ENCODE assay signal across 22 cellular contexts in genomic region chr2:164808776-164809175, GRCh38. TPM values are rescaled to one million over a fixed set of nuclear protein-coding genes. Genes with fewer than 3 reads are reported as not detected.
DNase-seq lines count a peak whose midpoint lies in the region; ATAC-seq and TF ChIP-seq lines count a peak whose summit lies in the region.
"Had no signal": no experiment of that assay in that cellular context is flagged by ENCODE, and none has a peak within 500 bp of the region (broad histone marks: within the 10 kb centered on the region; RNA-seq: fewer than 3 reads in every experiment).

No MANE protein-coding gene starts in this region.

- H3K27ac Mint-ChIP-seq in activated naive CD8-positive, alpha-beta T cell treated with anti-CD3 and anti-CD28 coated beads, Interleukin-2, amount 50 U/mL, for 24 hours = no peak overlapping the region
- H3K27ac Mint-ChIP-seq in activated T-cell treated with anti-CD3 and anti-CD28 coated beads, Interleukin-2, amount 50 U/mL, for 72 hours = no peak overlapping the region
- H3K27ac Mint-ChIP-seq: activated T-helper 17 cell treated with anti-CD3 and anti-CD28 coated beads, Interleukin-2, amount 50 U/mL, for 72 hours; endodermal cell; neural progenitor cell had no signal

- H3K27ac ChIP-seq in SJCRH30 (peak overlapping the region; percentile 16), coronary artery (peak overlapping the region; percentile 4 to 39), tibial artery (peak overlapping the region; percentile 48 to 61)
- H3K27ac ChIP-seq: neural progenitor cell, RWPE1, testis had no signal

- no peaks in the 10 kb centered on the region for H3K4me1 Mint-ChIP-seq in activated naive CD8-positive, alpha-beta T cell treated with anti-CD3 and anti-CD28 coated beads, Interleukin-2, amount 50 U/mL, for 24 hours
- no peaks in the 10 kb centered on the region for H3K4me1 Mint-ChIP-seq in activated T-cell treated with anti-CD3 and anti-CD28 coated beads, Interleukin-2, amount 50 U/mL, for 72 hours (ENCODE audit: low read depth)
- H3K4me1 Mint-ChIP-seq: activated T-helper 17 cell treated with anti-CD3 and anti-CD28 coated beads, Interleukin-2, amount 50 U/mL, for 72 hours; neural progenitor cell had no signal

- H3K4me1 ChIP-seq in SJCRH30 (peaks cover 15% of the 10 kb centered on the region), tibial artery (peaks cover 0 to 75% (median 19%) of the 10 kb centered on the region in 4 donors)
- H3K4me1 ChIP-seq: BE2C, neural progenitor cell, testis had no signal

- TF ChIP-seq CTCF in coronary artery (IDR thresholded peaks at IDR 0.05) = no peak
- TF ChIP-seq CTCF in tibial artery (IDR thresholded peaks at IDR 0.05) = no peak

- no peaks in the 10 kb centered on the region for H3K9me3 ChIP-seq in SJCRH30 (replicated peaks)
- H3K9me3 ChIP-seq in tibial artery = no peaks in the 10 kb centered on the region
- H3K9me3 ChIP-seq: BE2C, gastroesophageal sphincter, testis had no signal

- H3K27me3 ChIP-seq in SJCRH30 (no peaks in the 10 kb centered on the region), tibial artery (no peaks in the 10 kb centered on the region)
- H3K27me3 ChIP-seq: BE2C, gastroesophageal sphincter, neural progenitor cell, testis had no signal

- H3K36me3 Mint-ChIP-seq in activated naive CD8-positive, alpha-beta T cell treated with anti-CD3 and anti-CD28 coated beads, Interleukin-2, amount 50 U/mL, for 24 hours (ENCODE audit: low read depth) = no peaks in the 10 kb centered on the region
- no peaks in the 10 kb centered on the region for H3K36me3 Mint-ChIP-seq in activated T-cell treated with anti-CD3 and anti-CD28 coated beads, Interleukin-2, amount 50 U/mL, for 72 hours (ENCODE audit: insufficient read depth in 2 of 2)
- H3K36me3 Mint-ChIP-seq: mesothelial cell of epicardium, neural progenitor cell had no signal

- intact Hi-C loops in tibial artery (cut with DNase I; ENCODE audit: low total_unique reads) = no loop called here

- H3K4me3 Mint-ChIP-seq in activated naive CD8-positive, alpha-beta T cell treated with anti-CD3 and anti-CD28 coated beads, Interleukin-2, amount 50 U/mL, for 24 hours = no peak overlapping the region
- no peak overlapping the region for H3K4me3 Mint-ChIP-seq in activated T-cell treated with anti-CD3 and anti-CD28 coated beads, Interleukin-2, amount 50 U/mL, for 72 hours
- H3K4me3 Mint-ChIP-seq: activated T-helper 17 cell treated with anti-CD3 and anti-CD28 coated beads, Interleukin-2, amount 50 U/mL, for 72 hours; endodermal cell; mesothelial cell of epicardium; neural progenitor cell had no signal

- no peaks in the 10 kb centered on the region for H3K27me3 Mint-ChIP-seq in activated naive CD8-positive, alpha-beta T cell treated with anti-CD3 and anti-CD28 coated beads, Interleukin-2, amount 50 U/mL, for 24 hours
- no peaks in the 10 kb centered on the region for H3K27me3 Mint-ChIP-seq in activated T-cell treated with anti-CD3 and anti-CD28 coated beads, Interleukin-2, amount 50 U/mL, for 72 hours (ENCODE audit: low read depth)
- H3K27me3 Mint-ChIP-seq: activated T-helper 17 cell treated with anti-CD3 and anti-CD28 coated beads, Interleukin-2, amount 50 U/mL, for 72 hours had no signal

- H3K36me3 ChIP-seq in SJCRH30 (no peaks in the 10 kb centered on the region), tibial artery (no peaks in the 10 kb centered on the region)
- H3K36me3 ChIP-seq: BE2C, gastroesophageal sphincter, neural progenitor cell had no signal

- H3K4me3 ChIP-seq in SJCRH30 = no peak overlapping the region
- H3K4me3 ChIP-seq in coronary artery = no peak overlapping the region
- no peak overlapping the region for H3K4me3 ChIP-seq in tibial artery
- H3K4me3 ChIP-seq: gastroesophageal sphincter, neural progenitor cell, testis had no signal

- ATAC-seq in activated naive CD8-positive, alpha-beta T cell treated with anti-CD3 and anti-CD28 coated beads, Interleukin-2, amount 50 U/mL, for 24 hours = no peak
- no peak for ATAC-seq in activated T-cell treated with anti-CD3 and anti-CD28 coated beads, Interleukin-2, amount 50 U/mL, for 72 hours (replicated peaks in 1 of 2)
- ATAC-seq: activated T-helper 17 cell treated with anti-CD3 and anti-CD28 coated beads, Interleukin-2, amount 50 U/mL, for 72 hours; gastroesophageal sphincter had no signal

- DNase-seq in SJCRH30 (peak in 1 of 2 experiments; percentile 35), coronary artery (ENCODE audit: low spot score) (no peak), iris pigment epithelial cell (ENCODE audit: low read depth) (peak; percentile 77), tibial artery (no peak), SKM-1 (lab: John Stamatoyannopoulos, UW; ENCODE audit: unreplicated experiment) (no peak)
- DNase-seq in activated naive CD8-positive, alpha-beta T cell treated with anti-CD3 and anti-CD28 coated beads, Interleukin-2, amount 50 U/mL, for 24 hours = no peak
- DNase-seq in activated T-cell treated with anti-CD3 and anti-CD28 coated beads, Interleukin-2, amount 50 U/mL, for 72 hours = no peak
- DNase-seq: activated CD4-positive, alpha-beta T cell treated with anti-CD3 and anti-CD28 coated beads for 4 hours; BE2C; Calu3; cerebellar nuclear complex; endodermal cell; Kasumi-1; NCI-H1092; NCI-H524 treated with DMSO at 0.1 percent for 48 hours; stimulated activated CD4-positive, alpha-beta T cell treated with anti-CD3 and anti-CD28 coated beads, Interleukin-15, amount 100 ng/mL, for 24 hours; testis had no signal

- no peaks in the 10 kb centered on the region for H3K9me3 Mint-ChIP-seq in activated naive CD8-positive, alpha-beta T cell treated with anti-CD3 and anti-CD28 coated beads, Interleukin-2, amount 50 U/mL, for 24 hours
- H3K9me3 Mint-ChIP-seq in activated T-cell treated with anti-CD3 and anti-CD28 coated beads, Interleukin-2, amount 50 U/mL, for 72 hours = no peaks in the 10 kb centered on the region
- H3K9me3 Mint-ChIP-seq: activated T-helper 17 cell treated with anti-CD3 and anti-CD28 coated beads, Interleukin-2, amount 50 U/mL, for 72 hours; endodermal cell; mesothelial cell of epicardium; neural progenitor cell had no signal

RNA-seq across cellular contexts. Expression of gene COBLL1, which starts 32.8 kb away (rescaled TPM):
- total RNA-seq in SJCRH30 (2014; rRNA removed; shearing (Covaris generic)) = 12.5 and 16.2 TPM in 2 replicates
- total RNA-seq in activated T-cell treated with anti-CD3 and anti-CD28 coated beads, Interleukin-2, amount 50 U/mL, for 72 hours = under 1 TPM; 0.23 to 0.58 TPM
